ENCODE assay signal across 1 cellular context in the genomic region with DNA sequence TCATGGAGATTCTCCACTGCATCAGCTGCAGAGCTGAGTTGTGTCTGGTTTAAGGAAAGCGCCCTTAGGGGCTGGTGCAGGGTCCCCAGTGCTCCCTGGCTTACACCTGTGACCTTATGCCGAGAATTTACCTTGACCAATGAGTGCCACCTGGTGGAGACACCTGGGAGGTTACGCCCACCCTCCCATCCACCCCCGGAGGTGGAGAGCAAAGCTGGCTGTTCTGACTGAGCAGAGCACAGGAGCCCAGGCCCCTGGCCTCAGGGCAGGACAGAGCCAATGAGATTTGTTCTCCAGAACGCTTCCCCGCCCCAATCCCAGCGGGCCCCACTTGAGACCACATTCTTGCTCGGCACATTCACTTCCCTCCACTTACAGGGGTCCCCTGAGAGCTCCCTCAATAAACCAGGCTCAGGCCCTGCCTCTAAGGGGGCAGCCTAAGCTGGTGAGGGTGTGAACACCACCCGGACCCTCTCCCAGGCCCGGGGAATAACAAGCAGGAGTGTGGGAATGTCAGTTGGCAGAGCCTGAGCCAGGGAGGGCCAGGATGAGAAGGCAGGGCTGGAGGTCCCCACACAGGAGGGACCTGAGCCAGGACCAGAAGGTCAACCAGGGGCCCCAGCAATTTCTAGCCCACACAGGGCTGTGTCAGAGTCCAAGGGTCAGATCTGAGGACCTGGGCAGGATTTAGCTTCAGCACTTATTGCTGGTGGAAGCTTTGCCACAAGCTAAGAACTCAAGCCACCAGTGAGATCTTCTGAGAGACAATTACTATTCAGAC.
TF ChIP-seq lines count a peak whose summit lies in the region.

No MANE protein-coding gene starts in this region.

TF ChIP-seq in HepG2, 621 proteins besides CTCF, POLR2A, EP300 and RAD21 (continued from another document):
- TF ChIP-seq, protein P1, sequence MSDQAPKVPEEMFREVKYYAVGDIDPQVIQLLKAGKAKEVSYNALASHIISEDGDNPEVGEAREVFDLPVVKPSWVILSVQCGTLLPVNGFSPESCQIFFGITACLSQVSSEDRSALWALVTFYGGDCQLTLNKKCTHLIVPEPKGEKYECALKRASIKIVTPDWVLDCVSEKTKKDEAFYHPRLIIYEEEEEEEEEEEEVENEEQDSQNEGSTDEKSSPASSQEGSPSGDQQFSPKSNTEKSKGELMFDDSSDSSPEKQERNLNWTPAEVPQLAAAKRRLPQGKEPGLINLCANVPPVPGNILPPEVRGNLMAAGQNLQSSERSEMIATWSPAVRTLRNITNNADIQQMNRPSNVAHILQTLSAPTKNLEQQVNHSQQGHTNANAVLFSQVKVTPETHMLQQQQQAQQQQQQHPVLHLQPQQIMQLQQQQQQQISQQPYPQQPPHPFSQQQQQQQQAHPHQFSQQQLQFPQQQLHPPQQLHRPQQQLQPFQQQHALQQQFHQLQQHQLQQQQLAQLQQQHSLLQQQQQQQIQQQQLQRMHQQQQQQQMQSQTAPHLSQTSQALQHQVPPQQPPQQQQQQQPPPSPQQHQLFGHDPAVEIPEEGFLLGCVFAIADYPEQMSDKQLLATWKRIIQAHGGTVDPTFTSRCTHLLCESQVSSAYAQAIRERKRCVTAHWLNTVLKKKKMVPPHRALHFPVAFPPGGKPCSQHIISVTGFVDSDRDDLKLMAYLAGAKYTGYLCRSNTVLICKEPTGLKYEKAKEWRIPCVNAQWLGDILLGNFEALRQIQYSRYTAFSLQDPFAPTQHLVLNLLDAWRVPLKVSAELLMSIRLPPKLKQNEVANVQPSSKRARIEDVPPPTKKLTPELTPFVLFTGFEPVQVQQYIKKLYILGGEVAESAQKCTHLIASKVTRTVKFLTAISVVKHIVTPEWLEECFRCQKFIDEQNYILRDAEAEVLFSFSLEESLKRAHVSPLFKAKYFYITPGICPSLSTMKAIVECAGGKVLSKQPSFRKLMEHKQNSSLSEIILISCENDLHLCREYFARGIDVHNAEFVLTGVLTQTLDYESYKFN (CRISPR knock-in tag; conservative IDR thresholded peaks at IDR 0.05): peak; percentile 87
- TF ChIP-seq SMYD3 (CRISPR knock-in tag; IDR thresholded peaks at IDR 0.05): no peak
- no peak for TF ChIP-seq MAZ (IDR thresholded peaks at IDR 0.05; ENCODE audit: borderline replicate concordance, low read depth, low read length)
- 0 out of 2 replicates have a peak, but pooled peaks have one; percentile 48 for TF ChIP-seq MAZ (CRISPR knock-in tag; IDR thresholded peaks at IDR 0.05; ENCODE audit: low read depth)
- no peak for TF ChIP-seq ZBTB38 (CRISPR knock-in tag; IDR thresholded peaks at IDR 0.05)
- TF ChIP-seq, protein P2, sequence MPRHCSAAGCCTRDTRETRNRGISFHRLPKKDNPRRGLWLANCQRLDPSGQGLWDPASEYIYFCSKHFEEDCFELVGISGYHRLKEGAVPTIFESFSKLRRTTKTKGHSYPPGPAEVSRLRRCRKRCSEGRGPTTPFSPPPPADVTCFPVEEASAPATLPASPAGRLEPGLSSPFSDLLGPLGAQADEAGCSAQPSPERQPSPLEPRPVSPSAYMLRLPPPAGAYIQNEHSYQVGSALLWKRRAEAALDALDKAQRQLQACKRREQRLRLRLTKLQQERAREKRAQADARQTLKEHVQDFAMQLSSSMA (CRISPR knock-in tag; IDR thresholded peaks at IDR 0.05): no peak
- TF ChIP-seq, protein P3, sequence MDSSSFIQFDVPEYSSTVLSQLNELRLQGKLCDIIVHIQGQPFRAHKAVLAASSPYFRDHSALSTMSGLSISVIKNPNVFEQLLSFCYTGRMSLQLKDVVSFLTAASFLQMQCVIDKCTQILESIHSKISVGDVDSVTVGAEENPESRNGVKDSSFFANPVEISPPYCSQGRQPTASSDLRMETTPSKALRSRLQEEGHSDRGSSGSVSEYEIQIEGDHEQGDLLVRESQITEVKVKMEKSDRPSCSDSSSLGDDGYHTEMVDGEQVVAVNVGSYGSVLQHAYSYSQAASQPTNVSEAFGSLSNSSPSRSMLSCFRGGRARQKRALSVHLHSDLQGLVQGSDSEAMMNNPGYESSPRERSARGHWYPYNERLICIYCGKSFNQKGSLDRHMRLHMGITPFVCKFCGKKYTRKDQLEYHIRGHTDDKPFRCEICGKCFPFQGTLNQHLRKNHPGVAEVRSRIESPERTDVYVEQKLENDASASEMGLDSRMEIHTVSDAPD (CRISPR knock-in tag; IDR thresholded peaks at IDR 0.05): no peak
- no peak for TF ChIP-seq KLF9 (CRISPR knock-in tag; IDR thresholded peaks at IDR 0.05; ENCODE audit: low read depth)
- TF ChIP-seq, protein P4, sequence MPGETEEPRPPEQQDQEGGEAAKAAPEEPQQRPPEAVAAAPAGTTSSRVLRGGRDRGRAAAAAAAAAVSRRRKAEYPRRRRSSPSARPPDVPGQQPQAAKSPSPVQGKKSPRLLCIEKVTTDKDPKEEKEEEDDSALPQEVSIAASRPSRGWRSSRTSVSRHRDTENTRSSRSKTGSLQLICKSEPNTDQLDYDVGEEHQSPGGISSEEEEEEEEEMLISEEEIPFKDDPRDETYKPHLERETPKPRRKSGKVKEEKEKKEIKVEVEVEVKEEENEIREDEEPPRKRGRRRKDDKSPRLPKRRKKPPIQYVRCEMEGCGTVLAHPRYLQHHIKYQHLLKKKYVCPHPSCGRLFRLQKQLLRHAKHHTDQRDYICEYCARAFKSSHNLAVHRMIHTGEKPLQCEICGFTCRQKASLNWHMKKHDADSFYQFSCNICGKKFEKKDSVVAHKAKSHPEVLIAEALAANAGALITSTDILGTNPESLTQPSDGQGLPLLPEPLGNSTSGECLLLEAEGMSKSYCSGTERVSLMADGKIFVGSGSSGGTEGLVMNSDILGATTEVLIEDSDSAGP (CRISPR knock-in tag; IDR thresholded peaks at IDR 0.05; ENCODE audit: borderline replicate concordance): peak; percentile 26; the same call in 1 of the 2 replicates
- TF ChIP-seq CBFB (CRISPR knock-in tag; IDR thresholded peaks at IDR 0.05): no peak
- TF ChIP-seq, protein P5, sequence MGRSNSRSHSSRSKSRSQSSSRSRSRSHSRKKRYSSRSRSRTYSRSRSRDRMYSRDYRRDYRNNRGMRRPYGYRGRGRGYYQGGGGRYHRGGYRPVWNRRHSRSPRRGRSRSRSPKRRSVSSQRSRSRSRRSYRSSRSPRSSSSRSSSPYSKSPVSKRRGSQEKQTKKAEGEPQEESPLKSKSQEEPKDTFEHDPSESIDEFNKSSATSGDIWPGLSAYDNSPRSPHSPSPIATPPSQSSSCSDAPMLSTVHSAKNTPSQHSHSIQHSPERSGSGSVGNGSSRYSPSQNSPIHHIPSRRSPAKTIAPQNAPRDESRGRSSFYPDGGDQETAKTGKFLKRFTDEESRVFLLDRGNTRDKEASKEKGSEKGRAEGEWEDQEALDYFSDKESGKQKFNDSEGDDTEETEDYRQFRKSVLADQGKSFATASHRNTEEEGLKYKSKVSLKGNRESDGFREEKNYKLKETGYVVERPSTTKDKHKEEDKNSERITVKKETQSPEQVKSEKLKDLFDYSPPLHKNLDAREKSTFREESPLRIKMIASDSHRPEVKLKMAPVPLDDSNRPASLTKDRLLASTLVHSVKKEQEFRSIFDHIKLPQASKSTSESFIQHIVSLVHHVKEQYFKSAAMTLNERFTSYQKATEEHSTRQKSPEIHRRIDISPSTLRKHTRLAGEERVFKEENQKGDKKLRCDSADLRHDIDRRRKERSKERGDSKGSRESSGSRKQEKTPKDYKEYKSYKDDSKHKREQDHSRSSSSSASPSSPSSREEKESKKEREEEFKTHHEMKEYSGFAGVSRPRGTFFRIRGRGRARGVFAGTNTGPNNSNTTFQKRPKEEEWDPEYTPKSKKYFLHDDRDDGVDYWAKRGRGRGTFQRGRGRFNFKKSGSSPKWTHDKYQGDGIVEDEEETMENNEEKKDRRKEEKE (IDR thresholded peaks at IDR 0.05): no peak
- no peak for TF ChIP-seq ZNF660 (CRISPR knock-in tag; IDR thresholded peaks at IDR 0.05; ENCODE audit: borderline replicate concordance, low read depth)
- peak; percentile 63 for TF ChIP-seq STAG1 (CRISPR knock-in tag; IDR thresholded peaks at IDR 0.05)
- TF ChIP-seq RFX3 (CRISPR knock-in tag; IDR thresholded peaks at IDR 0.05): no peak
- TF ChIP-seq, protein P6, sequence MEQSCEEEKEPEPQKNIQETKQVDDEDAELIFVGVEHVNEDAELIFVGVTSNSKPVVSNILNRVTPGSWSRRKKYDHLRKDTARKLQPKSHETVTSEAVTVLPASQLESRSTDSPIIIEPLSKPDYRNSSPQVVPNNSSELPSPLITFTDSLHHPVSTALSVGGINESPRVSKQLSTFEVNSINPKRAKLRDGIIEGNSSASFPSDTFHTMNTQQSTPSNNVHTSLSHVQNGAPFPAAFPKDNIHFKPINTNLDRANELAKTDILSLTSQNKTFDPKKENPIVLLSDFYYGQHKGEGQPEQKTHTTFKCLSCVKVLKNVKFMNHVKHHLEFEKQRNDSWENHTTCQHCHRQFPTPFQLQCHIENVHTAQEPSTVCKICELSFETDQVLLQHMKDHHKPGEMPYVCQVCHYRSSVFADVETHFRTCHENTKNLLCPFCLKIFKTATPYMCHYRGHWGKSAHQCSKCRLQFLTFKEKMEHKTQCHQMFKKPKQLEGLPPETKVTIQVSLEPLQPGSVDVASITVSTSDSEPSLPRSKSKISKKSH (CRISPR knock-in tag; IDR thresholded peaks at IDR 0.05; ENCODE audit: borderline replicate concordance): no peak
- peak; percentile 75; the same call in 1 of the 2 replicates for TF ChIP-seq ESRRA (CRISPR knock-in tag; IDR thresholded peaks at IDR 0.05; ENCODE audit: low read depth)
- TF ChIP-seq ZKSCAN1 (IDR thresholded peaks at IDR 0.05; ENCODE audit: low read length): no peak
- TF ChIP-seq ZSCAN12 (CRISPR knock-in tag; IDR thresholded peaks at IDR 0.05): no peak
- TF ChIP-seq, protein P7, sequence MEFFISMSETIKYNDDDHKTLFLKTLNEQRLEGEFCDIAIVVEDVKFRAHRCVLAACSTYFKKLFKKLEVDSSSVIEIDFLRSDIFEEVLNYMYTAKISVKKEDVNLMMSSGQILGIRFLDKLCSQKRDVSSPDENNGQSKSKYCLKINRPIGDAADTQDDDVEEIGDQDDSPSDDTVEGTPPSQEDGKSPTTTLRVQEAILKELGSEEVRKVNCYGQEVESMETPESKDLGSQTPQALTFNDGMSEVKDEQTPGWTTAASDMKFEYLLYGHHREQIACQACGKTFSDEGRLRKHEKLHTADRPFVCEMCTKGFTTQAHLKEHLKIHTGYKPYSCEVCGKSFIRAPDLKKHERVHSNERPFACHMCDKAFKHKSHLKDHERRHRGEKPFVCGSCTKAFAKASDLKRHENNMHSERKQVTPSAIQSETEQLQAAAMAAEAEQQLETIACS (CRISPR knock-in tag; IDR thresholded peaks at IDR 0.05): no peak
- no peak for TF ChIP-seq RXRB (CRISPR knock-in tag; IDR thresholded peaks at IDR 0.05; ENCODE audit: borderline replicate concordance)
- TF ChIP-seq, protein P8, sequence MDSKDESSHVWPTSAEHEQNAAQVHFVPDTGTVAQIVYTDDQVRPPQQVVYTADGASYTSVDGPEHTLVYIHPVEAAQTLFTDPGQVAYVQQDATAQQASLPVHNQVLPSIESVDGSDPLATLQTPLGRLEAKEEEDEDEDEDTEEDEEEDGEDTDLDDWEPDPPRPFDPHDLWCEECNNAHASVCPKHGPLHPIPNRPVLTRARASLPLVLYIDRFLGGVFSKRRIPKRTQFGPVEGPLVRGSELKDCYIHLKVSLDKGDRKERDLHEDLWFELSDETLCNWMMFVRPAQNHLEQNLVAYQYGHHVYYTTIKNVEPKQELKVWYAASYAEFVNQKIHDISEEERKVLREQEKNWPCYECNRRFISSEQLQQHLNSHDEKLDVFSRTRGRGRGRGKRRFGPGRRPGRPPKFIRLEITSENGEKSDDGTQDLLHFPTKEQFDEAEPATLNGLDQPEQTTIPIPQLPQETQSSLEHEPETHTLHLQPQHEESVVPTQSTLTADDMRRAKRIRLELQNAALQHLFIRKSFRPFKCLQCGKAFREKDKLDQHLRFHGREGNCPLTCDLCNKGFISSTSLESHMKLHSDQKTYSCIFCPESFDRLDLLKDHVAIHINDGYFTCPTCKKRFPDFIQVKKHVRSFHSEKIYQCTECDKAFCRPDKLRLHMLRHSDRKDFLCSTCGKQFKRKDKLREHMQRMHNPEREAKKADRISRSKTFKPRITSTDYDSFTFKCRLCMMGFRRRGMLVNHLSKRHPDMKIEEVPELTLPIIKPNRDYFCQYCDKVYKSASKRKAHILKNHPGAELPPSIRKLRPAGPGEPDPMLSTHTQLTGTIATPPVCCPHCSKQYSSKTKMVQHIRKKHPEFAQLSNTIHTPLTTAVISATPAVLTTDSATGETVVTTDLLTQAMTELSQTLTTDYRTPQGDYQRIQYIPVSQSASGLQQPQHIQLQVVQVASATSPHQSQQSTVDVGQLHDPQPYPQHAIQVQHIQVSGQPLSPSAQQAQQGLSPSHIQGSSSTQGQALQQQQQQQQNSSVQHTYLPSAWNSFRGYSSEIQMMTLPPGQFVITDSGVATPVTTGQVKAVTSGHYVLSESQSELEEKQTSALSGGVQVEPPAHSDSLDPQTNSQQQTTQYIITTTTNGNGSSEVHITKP (CRISPR knock-in tag; IDR thresholded peaks at IDR 0.05; ENCODE audit: low read depth): no peak
